Comparison of ENCODE assay signal across 10 cellular contexts in genomic region chr11:72069200-72069599, GRCh38. TPM values are rescaled to one million over a fixed set of nuclear protein-coding genes. Genes with fewer than 3 reads are reported as not detected.
DNase-seq lines count a peak whose midpoint lies in the region; ATAC-seq, FAIRE-seq and TF ChIP-seq lines count a peak whose summit lies in the region.
"Had no signal": no experiment of that assay in that cellular context is flagged by ENCODE, and none has a peak within 500 bp of the region (broad histone marks: within the 10 kb centered on the region; RNA-seq: fewer than 3 reads in every experiment).

No MANE protein-coding gene starts in this region.

- H3K4me3 ChIP-seq in WI38 (ENCODE audit: low read depth, low read length) (peak overlapping the region; percentile 41), gastrocnemius medialis (peak overlapping the region in 2 of 4 donors; percentile 5 to 14)

- intact Hi-C loops in Right ventricle myocardium superior (cut with DNase I) (no loop called here), gastrocnemius medialis (cut with DNase I; ENCODE audit: low total_unique reads) (no loop called here)

- in situ Hi-C loops in gastrocnemius medialis (cut with MboI; ENCODE audit: low sequenced_read_pairs in 4 of 4) = no loop called here

- H3K27ac ChIP-seq in gastrocnemius medialis = peak overlapping the region; percentile 66 to 81 (median 74)

- peaks cover 31 to 52% of the 10 kb centered on the region in 2 donors for H3K4me1 ChIP-seq in gastrocnemius medialis

- TF ChIP-seq CTCF in WI38 (IDR thresholded peaks at IDR 0.05; ENCODE audit: low read depth, low read length) = no peak
- TF ChIP-seq CTCF in gastrocnemius medialis (IDR thresholded peaks at IDR 0.05 in 4 of 5, conservative IDR thresholded peaks at IDR 0.05 in 1 of 5) = no peak

- H3K27me3 ChIP-seq in gastrocnemius medialis = no peaks in the 10 kb centered on the region

- FAIRE-seq in GM12891 (lab: Jason Lieb, UNC) = peak; percentile 5

- no peaks in the 10 kb centered on the region for H3K9me3 ChIP-seq in gastrocnemius medialis

- ATAC-seq in Right ventricle myocardium superior (ENCODE audit: poor library complexity) (peak; percentile 47), gastrocnemius medialis (peak; percentile 9 to 34), GM21360 (IDR thresholded peaks at IDR 0.05; ENCODE audit: unreplicated experiment) (no peak), HG02571 (IDR thresholded peaks at IDR 0.05; ENCODE audit: unreplicated experiment) (no peak)

- TF ChIP-seq POLR2A in GM12891 (IDR thresholded peaks at IDR 0.05; ENCODE audit: low read depth, low read length) (no peak), gastrocnemius medialis (IDR thresholded peaks at IDR 0.05) (no peak)

- DNase-seq in GM12891 (ENCODE audit: insufficient read length, low spot score) (no peak), Right ventricle myocardium superior (no peak), gastrocnemius medialis (no peak), foreskin melanocyte (no peak)
- no peak for DNase-seq in central memory CD4-positive, alpha-beta T cell

- no peaks in the 10 kb centered on the region for H3K36me3 ChIP-seq in gastrocnemius medialis

TF ChIP-seq in GM12891, 5 proteins besides CTCF, POLR2A, EP300 and RAD21:
- TF ChIP-seq PAX5 (IDR thresholded peaks at IDR 0.05; ENCODE audit: insufficient read depth, low read length, severe bottlenecking) = no peak
- TF ChIP-seq POU2F2 (IDR thresholded peaks at IDR 0.05; ENCODE audit: low read depth, low read length) = no peak
- peak; percentile 58 for TF ChIP-seq SPI1 (IDR thresholded peaks at IDR 0.05; ENCODE audit: low read depth, low read length)

RNA-seq across cellular contexts. Expression of gene NUMA1, which starts 11.1 kb away (rescaled TPM):
- polyA plus RNA-seq in GM12891 (2012; ENCODE audit: low read depth, missing spikeins) = 80.9 TPM
- total RNA-seq in Right ventricle myocardium superior = 75.0 TPM
- 100 to 1,000 TPM; 163 to 272 (median 202) TPM for total RNA-seq in gastrocnemius medialis

RNA-seq across cellular contexts. Expression of gene LRRC51, which starts 11.4 kb away (rescaled TPM):
- 4.9 TPM for polyA plus RNA-seq in GM12891 (2012; ENCODE audit: low read depth, missing spikeins)
- total RNA-seq in Right ventricle myocardium superior (6.4 TPM), gastrocnemius medialis (1 to 10 TPM; 3.6 to 9.5 (median 5.3) TPM)

RNA-seq across cellular contexts. Expression of gene LAMTOR1, which starts 33.9 kb away (rescaled TPM):
- polyA plus RNA-seq in GM12891 (2012; ENCODE audit: low read depth, missing spikeins) = 82.0 TPM
- total RNA-seq in Right ventricle myocardium superior (72.8 TPM), gastrocnemius medialis (100 to 1,000 TPM in 2 of 4 donors, 10 to 100 TPM in 2; 75.0 to 146 (median 104) TPM)

RNA-seq across cellular contexts. Expression of gene TOMT, which starts 36.5 kb away (rescaled TPM):
- not detected for polyA plus RNA-seq in GM12891 (2012; ENCODE audit: low read depth, missing spikeins)
- total RNA-seq in Right ventricle myocardium superior = not detected
- not detected for total RNA-seq in gastrocnemius medialis
- total RNA-seq: activated CD8-positive, alpha-beta memory T cell treated with anti-CD3 and anti-CD28 coated beads for 36 hours; mucosa of gallbladder had no signal

RNA-seq across cellular contexts. Expression of gene ANAPC15, which starts 43.3 kb away (rescaled TPM):
- polyA plus RNA-seq in GM12891 (2012; ENCODE audit: low read depth, missing spikeins) = 80.1 TPM
- total RNA-seq in Right ventricle myocardium superior = 43.5 TPM
- total RNA-seq in gastrocnemius medialis = 10 to 100 TPM; 21.2 to 39.3 (median 32.4) TPM

Comparison
In these comparisons a context has a peak if more than half of its experiments do, and no peak if none do; other contexts are left out.
1. ATAC-seq: peak in Right ventricle myocardium superior (single experiment) and gastrocnemius medialis (2 of 2); none in GM21360 (single experiment) and HG02571 (single experiment).